In genomic region chr20:53738039-53738944, GRCh38 we compare ENCODE assay signal across 8 cellular contexts.
A peak's percentile ranks its signal among the peaks of the same experiment; 100 is the strongest.
DNase-seq lines count a peak whose midpoint lies in the region; ATAC-seq and TF ChIP-seq lines count a peak whose summit lies in the region.

No MANE protein-coding gene starts in this region.

- in situ Hi-C loops in astrocyte of the spinal cord (cut with HindIII; ENCODE audit: low sequenced_read_pairs), result no loop called here

- peaks cover 24 to 62% (median 37%) of the 10 kb centered on the region in 4 donors for H3K4me1 ChIP-seq in stomach

- H3K36me3 ChIP-seq in kidney epithelial cell (ENCODE audit: control insufficient read depth, insufficient read depth, low read length) (no peaks in the 10 kb centered on the region), stomach (no peaks in the 10 kb centered on the region)

- ATAC-seq in HG03108 (IDR thresholded peaks at IDR 0.05; ENCODE audit: unreplicated experiment) (no peak), GM19023 (IDR thresholded peaks at IDR 0.05; ENCODE audit: unreplicated experiment) (no peak)

- TF ChIP-seq EP300 in stomach (IDR thresholded peaks at IDR 0.05), result no peak

- peak in 1 of 4 donors; percentile 76 for TF ChIP-seq POLR2A in stomach (IDR thresholded peaks at IDR 0.05)

- H3K27me3 ChIP-seq in kidney epithelial cell (ENCODE audit: control insufficient read depth, insufficient read depth, low read length), result no peaks in the 10 kb centered on the region
- no peaks in the 10 kb centered on the region for H3K27me3 ChIP-seq in stomach

- intact Hi-C loops in stomach (cut with DNase I; ENCODE audit: low total_unique reads), result no loop called here

- H3K27ac ChIP-seq in stomach, result peak overlapping the region; percentile 77 to 89 (median 79)

- no peak overlapping the region for H3K4me3 ChIP-seq in astrocyte of the spinal cord (ENCODE audit: low read depth, low read length)
- peak overlapping the region; percentile 7 for H3K4me3 ChIP-seq in kidney epithelial cell (ENCODE audit: low read depth, low read length)
- H3K4me3 ChIP-seq in stomach, result peak overlapping the region in 3 of 4 donors; percentile 4 to 17 (median 10)

- DNase-seq in Daoy (ENCODE audit: low read depth) (peak; percentile 89), NCI-H1930 (lab: John Stamatoyannopoulos, UW) (peak; percentile 67 to 73), astrocyte of the spinal cord (ENCODE audit: low read depth, low spot score) (peak; percentile 80), kidney epithelial cell (ENCODE audit: low read depth) (peak; percentile 93), stomach (peak; percentile 85)
- DNase-seq in activated CD4-positive, alpha-beta T cell treated with anti-CD3 and anti-CD28 coated beads, Interleukin-2, amount 50 U/mL, for 1 hour, result no peak

- WGBS in stomach, 5 donors, result 21 to 40% (median 31%) methylated on average over 26 of the region's 26 CpGs

- H3K9me3 ChIP-seq in stomach, result no peaks in the 10 kb centered on the region

- no peak for TF ChIP-seq CTCF in astrocyte of the spinal cord (IDR thresholded peaks at IDR 0.05; ENCODE audit: low read depth, low read length)
- no peak for TF ChIP-seq CTCF in kidney epithelial cell (IDR thresholded peaks at IDR 0.05; ENCODE audit: insufficient read depth, low read length, poor library complexity, severe bottlenecking)
- no peak for TF ChIP-seq CTCF in stomach (IDR thresholded peaks at IDR 0.05)
